1 cellular context compared by ENCODE assay signal in genomic region chr14:85412756-85413155, GRCh38.
TF ChIP-seq lines count a peak whose summit lies in the region.

No MANE protein-coding gene starts in this region.

TF ChIP-seq in HepG2, 621 proteins besides CTCF, POLR2A, EP300 and RAD21 (continued from another document):
- TF ChIP-seq, protein P1, sequence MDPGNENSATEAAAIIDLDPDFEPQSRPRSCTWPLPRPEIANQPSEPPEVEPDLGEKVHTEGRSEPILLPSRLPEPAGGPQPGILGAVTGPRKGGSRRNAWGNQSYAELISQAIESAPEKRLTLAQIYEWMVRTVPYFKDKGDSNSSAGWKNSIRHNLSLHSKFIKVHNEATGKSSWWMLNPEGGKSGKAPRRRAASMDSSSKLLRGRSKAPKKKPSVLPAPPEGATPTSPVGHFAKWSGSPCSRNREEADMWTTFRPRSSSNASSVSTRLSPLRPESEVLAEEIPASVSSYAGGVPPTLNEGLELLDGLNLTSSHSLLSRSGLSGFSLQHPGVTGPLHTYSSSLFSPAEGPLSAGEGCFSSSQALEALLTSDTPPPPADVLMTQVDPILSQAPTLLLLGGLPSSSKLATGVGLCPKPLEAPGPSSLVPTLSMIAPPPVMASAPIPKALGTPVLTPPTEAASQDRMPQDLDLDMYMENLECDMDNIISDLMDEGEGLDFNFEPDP (CRISPR knock-in tag; conservative IDR thresholded peaks at IDR 0.05): no peak
- TF ChIP-seq MAFK (conservative IDR thresholded peaks at IDR 0.05 in 1 of 2, IDR thresholded peaks at IDR 0.05 in 1 of 2; ENCODE audit: low read length in 2 of 2): peak; percentile 29 to 63; a peak in 3 of 4 replicates
